ENCODE assay signal across 11 cellular contexts in genomic region chr13:47545630-47546029, GRCh38.
"Had no signal": no experiment of that assay in that cellular context is flagged by ENCODE, and none has a peak within 500 bp of the region (broad histone marks: within the 10 kb centered on the region; RNA-seq: fewer than 3 reads in every experiment).

No MANE protein-coding gene starts in this region.

- DNase-seq: activated CD4-positive, alpha-beta T cell treated with anti-CD3 and anti-CD28 coated beads for 1 hour; activated CD4-positive, alpha-beta T cell treated with anti-CD3 and anti-CD28 coated beads, Interleukin-2, amount 50 U/mL, for 4 hours; activated naive CD4-positive, alpha-beta T cell; activated naive CD8-positive, alpha-beta T cell treated with anti-CD3 and anti-CD28 coated beads, Interleukin-2, amount 10 ng/mL, durations not matched to agents 7 days and 5 days; activated T-cell treated with anti-CD3 and anti-CD28 coated beads for 4 hours; effector memory CD8-positive, alpha-beta T cell; hippocampal formation; stimulated activated CD4-positive, alpha-beta T cell treated with anti-CD3 and anti-CD28 coated beads, Interleukin-1b, Interleukin-23, amount 100 ng/mL, for 48 hours; tibial artery had no signal

- H3K27ac ChIP-seq: epithelial cell of prostate, tibial artery, VCaP had no signal

- H3K9me3 ChIP-seq: tibial artery had no signal

- H3K36me3 ChIP-seq: tibial artery had no signal

- H3K4me3 ChIP-seq: tibial artery had no signal

- ATAC-seq: effector memory CD8-positive, alpha-beta T cell had no signal

- H3K27me3 ChIP-seq: tibial artery had no signal
